In genomic region chr13:25869941-25870340, GRCh38 we compare ENCODE assay signal across 18 cellular contexts.
"Had no signal": no experiment of that assay in that cellular context is flagged by ENCODE, and none has a peak within 500 bp of the region (broad histone marks: within the 10 kb centered on the region; RNA-seq: fewer than 3 reads in every experiment).

No MANE protein-coding gene starts in this region.

- H3K27me3 ChIP-seq: dorsolateral prefrontal cortex, right atrium auricular region, suprapubic skin, vagina had no signal

- H3K36me3 Mint-ChIP-seq: memory B cell, natural killer cell had no signal

- H3K27ac ChIP-seq: dorsolateral prefrontal cortex, parathyroid adenoma, right atrium auricular region, suprapubic skin, transverse colon, vagina had no signal

- H3K4me3 Mint-ChIP-seq: memory B cell; natural killer cell; neural crest cell; stimulated activated naive CD8-positive, alpha-beta T cell treated with anti-CD3 and anti-CD28 coated beads, Interleukin-15, amount 100 ng/mL, for 72 hours had no signal

- H3K4me3 ChIP-seq: dorsolateral prefrontal cortex, lung, right atrium auricular region, suprapubic skin, transverse colon, vagina had no signal

- H3K4me1 Mint-ChIP-seq: memory B cell had no signal

- H3K27me3 Mint-ChIP-seq: stimulated activated naive CD8-positive, alpha-beta T cell treated with anti-CD3 and anti-CD28 coated beads, Interleukin-15, amount 100 ng/mL, for 72 hours had no signal

- ATAC-seq: natural killer cell; stimulated activated naive CD8-positive, alpha-beta T cell treated with anti-CD3 and anti-CD28 coated beads, Interleukin-15, amount 100 ng/mL, for 72 hours had no signal

- H3K36me3 ChIP-seq: right atrium auricular region, suprapubic skin, transverse colon, vagina had no signal

- H3K27ac Mint-ChIP-seq: memory B cell, natural killer cell, progenitor cell of endocrine pancreas had no signal

- H3K9me3 ChIP-seq: right atrium auricular region, suprapubic skin, transverse colon, vagina had no signal

- H3K4me1 ChIP-seq: parathyroid adenoma, right atrium auricular region, suprapubic skin, transverse colon, vagina had no signal

- DNase-seq: cortex of kidney; effector CD4-positive, alpha-beta T cell; natural killer cell; small intestine; stimulated activated CD4-positive, alpha-beta T cell treated with anti-CD3 and anti-CD28 coated beads, Interleukin-15, amount 100 ng/mL, for 24 hours; stimulated activated CD4-positive, alpha-beta T cell treated with anti-CD3 and anti-CD28 coated beads, Interleukin-2, amount 100 ng/mL, for 48 hours; stimulated activated naive CD4-positive, alpha-beta T cell; stimulated activated naive CD8-positive, alpha-beta T cell treated with anti-CD3 and anti-CD28 coated beads, Interleukin-15, amount 100 ng/mL, for 72 hours; transverse colon had no signal
